In the genomic region with DNA sequence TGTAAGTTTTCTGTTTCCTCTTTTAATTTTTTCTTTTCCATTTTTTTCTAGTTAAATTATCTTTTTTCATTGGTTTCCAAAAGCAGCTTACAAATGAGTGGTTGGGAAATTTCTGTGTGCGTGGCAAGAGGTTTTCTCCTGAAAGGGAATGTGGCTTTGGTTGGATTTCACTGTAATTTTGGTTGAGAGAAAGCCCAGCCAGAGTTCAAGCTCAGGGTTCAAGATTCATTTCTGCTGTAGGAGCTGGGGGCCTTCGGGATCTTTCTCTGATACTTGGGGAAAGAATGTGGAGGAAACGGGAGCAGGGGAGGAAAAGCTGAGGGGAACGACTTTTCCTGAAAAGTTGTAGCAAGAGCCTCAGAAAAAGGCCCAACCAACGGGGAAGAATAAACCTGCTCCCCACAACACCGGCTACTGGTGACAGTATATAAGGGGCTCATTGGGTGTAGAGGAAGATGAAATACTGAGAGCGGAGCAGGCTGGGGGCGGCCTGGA, we compare ENCODE assay signal across 1 cellular context.
TF ChIP-seq lines count a peak whose summit lies in the region.

No MANE protein-coding gene starts in this region.

TF ChIP-seq in K562, 482 proteins besides CTCF, POLR2A, EP300 and RAD21:
- TF ChIP-seq ZNF311 (CRISPR knock-in tag; IDR thresholded peaks at IDR 0.05) (no peak), ZNF316 (IDR thresholded peaks at IDR 0.05) (no peak), SAFB2 (IDR thresholded peaks at IDR 0.05; ENCODE audit: borderline replicate concordance, low read depth, low read length, severe bottlenecking) (no peak), BRD9 (IDR thresholded peaks at IDR 0.05; ENCODE audit: low read depth, partially characterized antibody) (no peak)
- TF ChIP-seq, protein P1, sequence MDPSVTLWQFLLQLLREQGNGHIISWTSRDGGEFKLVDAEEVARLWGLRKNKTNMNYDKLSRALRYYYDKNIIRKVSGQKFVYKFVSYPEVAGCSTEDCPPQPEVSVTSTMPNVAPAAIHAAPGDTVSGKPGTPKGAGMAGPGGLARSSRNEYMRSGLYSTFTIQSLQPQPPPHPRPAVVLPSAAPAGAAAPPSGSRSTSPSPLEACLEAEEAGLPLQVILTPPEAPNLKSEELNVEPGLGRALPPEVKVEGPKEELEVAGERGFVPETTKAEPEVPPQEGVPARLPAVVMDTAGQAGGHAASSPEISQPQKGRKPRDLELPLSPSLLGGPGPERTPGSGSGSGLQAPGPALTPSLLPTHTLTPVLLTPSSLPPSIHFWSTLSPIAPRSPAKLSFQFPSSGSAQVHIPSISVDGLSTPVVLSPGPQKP (CRISPR knock-in tag; IDR thresholded peaks at IDR 0.05), result no peak
